ENCODE assay signal across 16 cellular contexts in the genomic region with DNA sequence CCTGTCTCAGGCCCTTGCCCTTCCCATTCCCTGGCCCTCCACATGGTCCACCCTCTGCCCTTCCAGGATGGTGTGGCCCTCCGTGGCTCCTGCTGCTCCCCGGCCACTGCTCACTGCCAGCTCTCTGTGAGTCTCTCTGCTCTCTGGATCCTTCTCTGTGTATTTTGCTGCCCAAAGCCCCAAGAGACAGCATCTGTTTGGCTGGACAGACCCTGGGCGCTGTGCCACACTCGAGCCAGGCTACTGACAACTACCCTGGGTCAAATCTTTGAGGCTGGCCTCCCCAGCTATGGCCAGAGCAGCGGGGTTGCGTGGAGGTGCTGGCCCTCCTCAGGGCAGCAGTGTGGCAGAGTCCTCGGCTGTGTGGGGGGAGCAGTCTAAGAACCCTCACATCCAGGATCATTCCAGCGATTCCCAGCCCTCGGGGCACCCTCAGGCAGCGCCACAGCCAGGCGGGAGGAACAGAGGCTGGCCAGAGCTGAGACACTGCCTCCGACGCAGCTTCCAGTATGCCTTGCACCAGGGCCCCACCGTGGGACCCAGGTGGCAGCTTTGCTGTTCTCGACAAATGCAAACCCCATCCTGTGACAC.
DNase-seq lines count a peak whose midpoint lies in the region; ATAC-seq, FAIRE-seq and TF ChIP-seq lines count a peak whose summit lies in the region.
"Had no signal": no experiment of that assay in that cellular context is flagged by ENCODE, and none has a peak within 500 bp of the region (broad histone marks: within the 10 kb centered on the region; RNA-seq: fewer than 3 reads in every experiment).

No MANE protein-coding gene starts in this region.

- H3K27ac ChIP-seq in WERI-Rb-1 = peak overlapping the region; percentile 20; the same call in 1 of the 2 replicates
- peak overlapping the region; percentile 66 for H3K27ac ChIP-seq in left ventricle myocardium inferior (replicated peaks)
- peak overlapping the region in 2 of 5 donors; percentile 17 to 70 for H3K27ac ChIP-seq in adrenal gland
- H3K27ac ChIP-seq in small intestine (ENCODE audit: low read depth in 1 of 2, low read length in 1 of 2) = no peak overlapping the region

- no peak for TF ChIP-seq CTCF in WERI-Rb-1 (IDR thresholded peaks at IDR 0.05; ENCODE audit: low read depth, low read length)
- TF ChIP-seq CTCF in left ventricle myocardium inferior (IDR thresholded peaks at IDR 0.05; ENCODE audit: borderline replicate concordance) = no peak
- TF ChIP-seq CTCF in adrenal gland (IDR thresholded peaks at IDR 0.05) = no peak

- intact Hi-C loops in left ventricle myocardium inferior (cut with micrococcal nuclease) (no loop called here), adrenal gland (cut with DNase I) (no loop called here)

- H3K4me3 ChIP-seq in WERI-Rb-1 (ENCODE audit: low read depth, low read length) (no peak overlapping the region), left ventricle myocardium inferior (no peak overlapping the region), adrenal gland (no peak overlapping the region), small intestine (ENCODE audit: low read depth in 1 of 2, low read length in 2 of 2) (no peak overlapping the region)
- H3K4me3 ChIP-seq: lung, transverse colon had no signal

- H3K9me3 ChIP-seq in WERI-Rb-1 (ENCODE audit: severe bottlenecking) = no peaks in the 10 kb centered on the region
- no peaks in the 10 kb centered on the region for H3K9me3 ChIP-seq in left ventricle myocardium inferior (replicated peaks)
- H3K9me3 ChIP-seq in adrenal gland (replicated peaks in 1 of 3) = no peaks in the 10 kb centered on the region
- no peaks in the 10 kb centered on the region for H3K9me3 ChIP-seq in small intestine (ENCODE audit: control insufficient read depth, low read depth)
- H3K9me3 ChIP-seq: transverse colon had no signal

- FAIRE-seq in small intestine (lab: Jason Lieb, UNC) = no peak
- FAIRE-seq: GM12892 had no signal

- TF ChIP-seq POLR2A in adrenal gland (IDR thresholded peaks at IDR 0.05) = no peak

- ATAC-seq in HG02678 (IDR thresholded peaks at IDR 0.05; ENCODE audit: unreplicated experiment) = no peak

- peak; percentile 43 for DNase-seq in AG08395 (ENCODE audit: low spot score)
- DNase-seq in WERI-Rb-1 = no peak
- peak; percentile 14 for DNase-seq in left ventricle myocardium inferior
- peak; percentile 50 for DNase-seq in putamen (ENCODE audit: low spot score)
- DNase-seq in adrenal gland = no peak
- DNase-seq in OCI-M2 (lab: John Stamatoyannopoulos, UW; ENCODE audit: unreplicated experiment) = no peak
- no peak for DNase-seq in small intestine
- DNase-seq: activated CD4-positive, alpha-beta memory T cell treated with anti-CD3 and anti-CD28 coated beads for 36 hours; activated naive CD4-positive, alpha-beta T cell treated with anti-CD3 and anti-CD28 coated beads, Interleukin-2, amount 50 U/mL, for 16 hours; DMS79; NK-92 treated with Interleukin-12 subunit alpha and Interleukin-12 subunit beta, amount 100 ng/mL, for 24 hours; T-helper 1 cell had no signal

- H3K4me1 ChIP-seq in left ventricle myocardium inferior (peaks cover 24% of the 10 kb centered on the region), adrenal gland (replicated peaks in 1 of 2) (no peaks in the 10 kb centered on the region), small intestine (ENCODE audit: control insufficient read depth in 2 of 2, insufficient read depth in 1 of 2, low read depth in 1 of 2, low read length in 1 of 2) (no peaks in the 10 kb centered on the region)
- H3K4me1 ChIP-seq: transverse colon had no signal

- H3K27me3 ChIP-seq in WERI-Rb-1 (ENCODE audit: insufficient read depth, low read depth, severe bottlenecking) (no peaks in the 10 kb centered on the region), left ventricle myocardium inferior (ENCODE audit: low read depth) (peaks cover 13% of the 10 kb centered on the region), adrenal gland (no peaks in the 10 kb centered on the region), small intestine (ENCODE audit: control insufficient read depth in 2 of 2, insufficient read depth in 2 of 2, low read length in 2 of 2) (peaks cover 0 to 2% of the 10 kb centered on the region in 2 donors)
- H3K27me3 ChIP-seq: transverse colon had no signal

- 64 to 78% (median 74%) methylated on average over 6 to 15 of the region's 15 CpGs for WGBS in adrenal gland, 4 donors
- 77 to 90% (median 83%) methylated on average over 15 of the region's 15 CpGs for WGBS in small intestine, 3 donors

- H3K36me3 ChIP-seq in WERI-Rb-1 = no peaks in the 10 kb centered on the region
- no peaks in the 10 kb centered on the region for H3K36me3 ChIP-seq in left ventricle myocardium inferior
- H3K36me3 ChIP-seq in adrenal gland (replicated peaks in 1 of 2) = no peaks in the 10 kb centered on the region
- H3K36me3 ChIP-seq in small intestine (ENCODE audit: control insufficient read depth in 2 of 2, insufficient read depth in 2 of 2, low read length in 2 of 2) = no peaks in the 10 kb centered on the region
- H3K36me3 ChIP-seq: transverse colon had no signal

Comparison
In these comparisons a context has a peak if more than half of its experiments do, and no peak if none do; other contexts are left out.
1. DNase-seq: peak in AG08395 (single experiment), left ventricle myocardium inferior (single experiment) and putamen (single experiment); none in WERI-Rb-1 (single experiment), adrenal gland (0 of 7), OCI-M2 (single experiment) and small intestine (single experiment).
2. H3K27ac ChIP-seq: peak in WERI-Rb-1 (single experiment) and left ventricle myocardium inferior (single experiment); none in small intestine (0 of 2).